In genomic region chr22:42074153-42074750, GRCh38 we compare ENCODE assay signal across 8 cellular contexts.
A peak's percentile ranks its signal among the peaks of the same experiment; 100 is the strongest.
DNase-seq lines count a peak whose midpoint lies in the region; ATAC-seq lines count a peak whose summit lies in the region.

Gene PHETA2, plus strand, starts transcription at chr22:42074248. Its CDS starts 3,046 bp downstream, at chr22:42077294.

- no peak for DNase-seq in NT2/D1 (ENCODE audit: low read depth, low spot score)
- peak; percentile 6 for DNase-seq in amniotic stem cell (lab: John Stamatoyannopoulos, UW)
- DNase-seq in stimulated activated CD4-positive, alpha-beta T cell treated with anti-CD3 and anti-CD28 coated beads, Interleukin-12 subunit alpha, Interleukin-12 subunit beta, amount 100 ng/mL, for 48 hours (ENCODE audit: low read depth in 2 of 3, low spot score in 1 of 3), result peak in 2 of 3 donors; percentile 44 to 47
- no peak for DNase-seq in NCI-H1694 (lab: John Stamatoyannopoulos, UW)
- no peak for DNase-seq in NCI-H748 (lab: John Stamatoyannopoulos, UW; ENCODE audit: unreplicated experiment)

- H3K27me3 ChIP-seq in BLaER1 treated with 17β-estradiol and CSF1 and Interleukin-3, amounts not matched to agents 10 nM and 100 nM, result peaks cover 0 to 20% (median 11%) of the 10 kb centered on the region in 11 experiments; a peak in 10 of 22 replicates
- H3K27me3 ChIP-seq in NT2/D1 (ENCODE audit: insufficient read depth, insufficient read length) (peaks cover 4% of the 10 kb centered on the region), iPS-18a (ENCODE audit: control insufficient read depth, insufficient read depth, low read length) (peaks cover 19% of the 10 kb centered on the region)

- H3K4me1 ChIP-seq in BLaER1 treated with 17β-estradiol and CSF1 and Interleukin-3, amounts not matched to agents 10 nM and 100 nM, result peaks cover 74 to 86% (median 80%) of the 10 kb centered on the region in 10 experiments
- H3K4me1 ChIP-seq in NT2/D1 (ENCODE audit: insufficient read depth, insufficient read length), result peaks cover 1% of the 10 kb centered on the region
- peaks cover 10% of the 10 kb centered on the region for H3K4me1 ChIP-seq in iPS-18a (ENCODE audit: control insufficient read depth, low read depth, low read length)

- H3K4me3 ChIP-seq in BLaER1 treated with 17β-estradiol and CSF1 and Interleukin-3, amounts not matched to agents 10 nM and 100 nM, result peak within 1 kb of the TSS; percentile 56 to 75 (median 64)
- H3K4me3 ChIP-seq in NT2/D1 (ENCODE audit: insufficient read length, low read depth) (peak within 1 kb of the TSS; percentile 34), iPS-18a (ENCODE audit: low read length) (peak within 1 kb of the TSS; percentile 48)

- H3K36me3 ChIP-seq in BLaER1 treated with 17β-estradiol and CSF1 and Interleukin-3, amounts not matched to agents 10 nM and 100 nM, result peaks cover 0 to 8% (median 0%) of the 10 kb centered on the region in 11 experiments; a peak in 2 of 22 replicates
- H3K36me3 ChIP-seq in NT2/D1 (ENCODE audit: insufficient read depth, insufficient read length, low read length) (peaks cover 26% of the 10 kb centered on the region), iPS-18a (ENCODE audit: control insufficient read depth, low read depth, low read length) (no peaks in the 10 kb centered on the region)

- peak within 1 kb of the TSS; percentile 82 to 94 (median 90) for H3K9ac ChIP-seq in BLaER1 treated with 17β-estradiol and CSF1 and Interleukin-3, amounts not matched to agents 10 nM and 100 nM
- peak within 1 kb of the TSS; percentile 74 for H3K9ac ChIP-seq in NT2/D1 (ENCODE audit: insufficient read length, low read depth)
- H3K9ac ChIP-seq in iPS-18a (ENCODE audit: low read length), result peak within 1 kb of the TSS; percentile 28

- no peak for ATAC-seq in GM18498 (IDR thresholded peaks at IDR 0.05; ENCODE audit: unreplicated experiment)

- H3K9me3 ChIP-seq in BLaER1 treated with 17β-estradiol and CSF1 and Interleukin-3, amounts not matched to agents 10 nM and 100 nM (replicated peaks in 1 of 11), result peaks cover 0 to 11% (median 0%) of the 10 kb centered on the region in 11 experiments; a peak in 6 of 22 replicates
- peaks cover 9% of the 10 kb centered on the region; the same call in 1 of the 2 replicates for H3K9me3 ChIP-seq in NT2/D1 (ENCODE audit: insufficient read depth, low read length)
- H3K9me3 ChIP-seq in iPS-18a (ENCODE audit: control insufficient read depth, low read depth, low read length), result no peaks in the 10 kb centered on the region

- no peaks in the 10 kb centered on the region for H4K20me1 ChIP-seq in BLaER1 treated with 17β-estradiol and CSF1 and Interleukin-3, amounts not matched to agents 10 nM and 100 nM

- peak within 1 kb of the TSS; percentile 86 to 95 (median 88) for H3K27ac ChIP-seq in BLaER1 treated with 17β-estradiol and CSF1 and Interleukin-3, amounts not matched to agents 10 nM and 100 nM
- H3K27ac ChIP-seq in iPS-18a (ENCODE audit: low read length), result no peak within 1 kb of the TSS

- H3K4me2 ChIP-seq in BLaER1 treated with 17β-estradiol and CSF1 and Interleukin-3, amounts not matched to agents 10 nM and 100 nM, result peak within 1 kb of the TSS; percentile 75 to 93 (median 86)

Comparison
In these comparisons a context has a peak if more than half of its experiments do, and no peak if none do; other contexts are left out.
1. H3K9ac ChIP-seq: peak in every context shown above with its lines; median percentile 90 in BLaER1 treated with 17β-estradiol and CSF1 and Interleukin-3, amounts not matched to agents 10 nM and 100 nM; 74 in NT2/D1; 28 in iPS-18a.
2. DNase-seq: peak in amniotic stem cell (single experiment) and stimulated activated CD4-positive, alpha-beta T cell treated with anti-CD3 and anti-CD28 coated beads, Interleukin-12 subunit alpha, Interleukin-12 subunit beta, amount 100 ng/mL, for 48 hours (2 of 3); none in NT2/D1 (single experiment), NCI-H1694 (single experiment) and NCI-H748 (single experiment).
3. Peak in every context shown above with its lines, with median percentiles within 50 percentile points of each other: H3K4me3 ChIP-seq.